20 cellular contexts compared by ENCODE assay signal in the genomic region with DNA sequence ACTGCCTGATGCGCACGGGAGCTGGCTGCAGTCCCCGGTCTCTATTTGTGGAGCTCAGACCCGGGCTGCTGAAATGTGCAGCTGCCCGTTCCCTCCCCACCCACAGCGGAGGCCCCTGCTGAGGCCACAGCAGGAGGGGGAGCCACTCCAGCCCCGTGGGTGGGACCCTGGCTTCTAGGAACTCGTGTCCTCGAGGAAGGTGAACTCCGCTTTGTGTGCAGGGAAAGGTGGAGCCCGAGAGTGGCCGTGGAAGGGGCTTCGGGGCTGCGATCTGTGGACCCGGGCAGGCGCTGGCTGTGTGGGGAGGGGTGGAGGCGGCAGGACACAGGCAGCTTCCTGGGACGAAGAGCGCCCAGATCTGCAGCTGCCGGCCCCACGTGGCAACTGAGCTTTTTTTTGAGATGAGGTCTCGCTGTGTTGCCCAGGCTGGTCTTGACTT. TPM values are rescaled to one million over a fixed set of nuclear protein-coding genes. Genes with fewer than 3 reads are reported as not detected.
DNase-seq lines count a peak whose midpoint lies in the region; ATAC-seq, FAIRE-seq and TF ChIP-seq lines count a peak whose summit lies in the region.
"Had no signal": no experiment of that assay in that cellular context is flagged by ENCODE, and none has a peak within 500 bp of the region (broad histone marks: within the 10 kb centered on the region; RNA-seq: fewer than 3 reads in every experiment).

No MANE protein-coding gene starts in this region.

- H3K9me3 ChIP-seq in BLaER1 = no peaks in the 10 kb centered on the region
- H3K9me3 ChIP-seq: BLaER1 treated with 17β-estradiol and CSF1 and Interleukin-3, amounts not matched to agents 10 nM and 100 nM had no signal

- no peak for TF ChIP-seq POLR2A in GM18505 (IDR thresholded peaks at IDR 0.05; ENCODE audit: borderline replicate concordance, extremely low read depth, insufficient read depth, insufficient read length)

- DNase-seq in NCI-H1417 (lab: John Stamatoyannopoulos, UW) (peak in 2 of 3 experiments; percentile 66 to 77), NCI-H1417 treated with DMSO at 0.1 percent for 48 hours (lab: John Stamatoyannopoulos, UW) (no peak), NCI-H69 (lab: John Stamatoyannopoulos, UW) (peak; percentile 26), myocyte (ENCODE audit: low read depth) (peak; percentile 5), HTR-8/SVneo (ENCODE audit: insufficient read length, low spot score) (no peak), NCI-H128 (lab: John Stamatoyannopoulos, UW; ENCODE audit: unreplicated experiment) (no peak)
- DNase-seq: AML-193; Calu3; CD4-positive, CD25-positive, alpha-beta regulatory T cell; DMS 273 treated with DMSO at 0.1 percent for 48 hours had no signal

- no peak overlapping the region for H3K4me3 ChIP-seq in BLaER1
- H3K4me3 ChIP-seq: BLaER1 treated with 17β-estradiol and CSF1 and Interleukin-3, amounts not matched to agents 10 nM and 100 nM had no signal

- peak overlapping the region; percentile 22; the same call in 1 of the 2 replicates for H3K9ac ChIP-seq in BLaER1

- H3K27ac ChIP-seq in BLaER1 = peak overlapping the region; percentile 23; the same call in 1 of the 2 replicates
- H3K27ac ChIP-seq: 22Rv1 had no signal

- H4K20me1 ChIP-seq in BLaER1 = no peaks in the 10 kb centered on the region

- peak overlapping the region; percentile 29 for H3K4me2 ChIP-seq in BLaER1

- no peaks in the 10 kb centered on the region for H3K27me3 ChIP-seq in BLaER1
- H3K27me3 ChIP-seq: BLaER1 treated with 17β-estradiol and CSF1 and Interleukin-3, amounts not matched to agents 10 nM and 100 nM had no signal

- FAIRE-seq in HTR-8/SVneo (lab: Jason Lieb, UNC) = no peak
- FAIRE-seq: GM18507, H54 had no signal

- peaks cover 93% of the 10 kb centered on the region for H3K4me1 ChIP-seq in BLaER1

- H3K36me3 ChIP-seq in BLaER1 = peaks cover 22% of the 10 kb centered on the region

- ATAC-seq in GM18505 (IDR thresholded peaks at IDR 0.05; ENCODE audit: unreplicated experiment) = no peak
- ATAC-seq: HCT116 had no signal

RNA-seq across cellular contexts. Expression of gene CCDC154, which starts 2.9 kb away (rescaled TPM):
- 0.19 and 0.21 TPM in 2 replicates for total RNA-seq in myocyte
- polyA plus RNA-seq in myocyte (2012) = 0.92 TPM
- total RNA-seq: Daoy had no signal
- polyA plus RNA-seq: CD4-positive, CD25-positive, alpha-beta regulatory T cell had no signal

RNA-seq across cellular contexts. Expression of gene PERCC1, which starts 10.5 kb away (rescaled TPM):
- total RNA-seq in myocyte = not detected in 2 replicates
- polyA plus RNA-seq in myocyte (2012) = not detected
- total RNA-seq: A673; Calu3; CD4-positive, CD25-positive, alpha-beta regulatory T cell; Daoy had no signal
- polyA plus RNA-seq: CD4-positive, CD25-positive, alpha-beta regulatory T cell; IgD-negative memory B cell had no signal

RNA-seq across cellular contexts. Expression of gene UQCC4, which starts 20.9 kb away (rescaled TPM):
- total RNA-seq in myocyte = 17.0 and 21.4 TPM in 2 replicates
- polyA plus RNA-seq in myocyte (2012) = 16.3 TPM

RNA-seq across cellular contexts. Expression of gene UNKL, which starts 26.9 kb away (rescaled TPM):
- 9.8 and 18.9 TPM in 2 replicates for total RNA-seq in myocyte
- polyA plus RNA-seq in myocyte (2012) = 11.0 TPM

RNA-seq across cellular contexts. Expression of gene CLCN7, which starts 33.4 kb away (rescaled TPM):
- total RNA-seq in myocyte = 70.0 and 70.7 TPM in 2 replicates
- 89.2 TPM for polyA plus RNA-seq in myocyte (2012)

Comparison
In these comparisons a context has a peak if more than half of its experiments do, and no peak if none do; other contexts are left out.
1. DNase-seq: peak in NCI-H1417 (2 of 3), NCI-H69 (single experiment) and myocyte (single experiment); none in NCI-H1417 treated with DMSO at 0.1 percent for 48 hours (single experiment), HTR-8/SVneo (single experiment) and NCI-H128 (single experiment).